34 cellular contexts compared by ENCODE assay signal in genomic region chr16:21070564-21070963, GRCh38.
"Had no signal": no experiment of that assay in that cellular context is flagged by ENCODE, and none has a peak within 500 bp of the region (broad histone marks: within the 10 kb centered on the region; RNA-seq: fewer than 3 reads in every experiment).

No MANE protein-coding gene starts in this region.

- H3K4me3 ChIP-seq: MG63 had no signal

- H3K36me3 ChIP-seq: MG63 had no signal

- H3K27me3 ChIP-seq: MG63 had no signal

- DNase-seq: Karpas-422, Kasumi-1, MG63, MM.1S, MV-4-11, NCI-H1048, NCI-H1092, NCI-H1092 treated with DMSO at 0.1 percent for 48 hours, NCI-H1105, NCI-H1105 treated with DMSO at 0.1 percent for 48 hours, NCI-H1417, NCI-H1417 treated with DMSO at 0.1 percent for 48 hours, NCI-H1436, NCI-H1436 treated with DMSO at 0.1 percent for 48 hours, NCI-H146, NCI-H1694, NCI-H1694 treated with DMSO at 0.1 percent for 48 hours, NCI-H187, NCI-H187 treated with DMSO at 0.1 percent for 48 hours, NCI-H1930, NCI-H2029, NCI-H2029 treated with DMSO at 0.1 percent for 48 hours, NCI-H2081, NCI-H2081 treated with DMSO at 0.1 percent for 48 hours, NCI-H2107, NCI-H2171, NCI-H2171 treated with DMSO at 0.1 percent for 48 hours, NCI-H2227 treated with DMSO at 0.1 percent for 48 hours, NCI-H226, NCI-H345, NCI-H446, NCI-H446 treated with DMSO at 0.1 percent for 48 hours, NCI-H510A, NCI-H510A treated with DMSO at 0.1 percent for 48 hours had no signal

- H3K9me3 ChIP-seq: MG63 had no signal
